ENCODE assay signal across 8 cellular contexts in the genomic region with DNA sequence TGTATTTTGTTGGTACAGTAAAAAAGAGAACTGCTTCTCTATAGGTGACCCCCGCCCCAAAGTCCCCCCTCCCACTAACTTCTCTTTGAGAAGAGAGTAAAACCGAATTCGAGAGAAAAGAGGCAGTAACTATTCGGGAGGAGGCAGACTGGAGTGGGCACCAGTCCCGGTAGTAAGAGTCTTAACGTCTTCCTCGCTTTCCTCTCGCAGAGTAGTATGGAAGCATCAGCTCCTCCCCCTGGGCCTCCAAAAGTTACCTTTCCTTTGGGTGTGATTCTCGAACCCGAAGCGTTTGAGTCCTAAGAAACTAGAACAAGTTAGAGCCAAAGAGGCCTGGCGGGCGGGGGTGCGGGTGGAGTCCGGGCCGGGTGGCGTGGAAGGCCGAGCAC. TPM values are rescaled to one million over a fixed set of nuclear protein-coding genes. Genes with fewer than 3 reads are reported as not detected.
DNase-seq lines count a peak whose midpoint lies in the region; ATAC-seq and TF ChIP-seq lines count a peak whose summit lies in the region.

No MANE protein-coding gene starts in this region.

- dilution Hi-C loops in IMR-90 (cut with HindIII; ENCODE audit: low sequenced_read_pairs, unreplicated experiment), result no loop called here

- in situ Hi-C loops in IMR-90 (cut with MboI; ENCODE audit: low sequenced_read_pairs), result no loop called here

- H3K27ac Mint-ChIP-seq in central memory CD8-positive, alpha-beta T cell (ENCODE audit: low read depth), result no peak overlapping the region

- peak overlapping the region; percentile 57; the same call in 1 of the 2 replicates for H2BK20ac ChIP-seq in IMR-90 (ENCODE audit: low read depth, low read length)

- H2AFZ ChIP-seq in IMR-90 (replicated peaks; ENCODE audit: low read length, poor library complexity), result peak overlapping the region; percentile 90

- H4K91ac ChIP-seq in IMR-90 (ENCODE audit: insufficient read depth, low read depth, low read length), result peak overlapping the region; percentile 88

- no peaks in the 10 kb centered on the region for H3K9me3 ChIP-seq in IMR-90 (ENCODE audit: control insufficient read depth, insufficient read depth, low read length)
- H3K9me3 ChIP-seq in mononuclear cell (ENCODE audit: low read depth, low read length), result no peaks in the 10 kb centered on the region
- no peaks in the 10 kb centered on the region for H3K9me3 ChIP-seq in vagina

- H4K20me1 ChIP-seq in IMR-90 (ENCODE audit: insufficient read depth, low read length), result peaks cover 22% of the 10 kb centered on the region

- H3K79me1 ChIP-seq in IMR-90 (ENCODE audit: low read depth in 1 of 2, low read length in 2 of 2), result peaks cover 23 to 42% of the 10 kb centered on the region in 2 experiments

- no peak for TF ChIP-seq RAD21 in IMR-90 (IDR thresholded peaks at IDR 0.05; ENCODE audit: low read length)

- peak overlapping the region; percentile 97 for H2AK9ac ChIP-seq in IMR-90 (replicated peaks; ENCODE audit: low read depth, low read length, poor library complexity)

- TF ChIP-seq CTCF in IMR-90 (conservative IDR thresholded peaks at IDR 0.05; ENCODE audit: low read depth, low read length), result no peak
- no peak for TF ChIP-seq CTCF in vagina (IDR thresholded peaks at IDR 0.05)

- no peaks in the 10 kb centered on the region for H3K9me3 Mint-ChIP-seq in central memory CD8-positive, alpha-beta T cell

- peak overlapping the region; percentile 82 for H3K4ac ChIP-seq in IMR-90 (ENCODE audit: low read depth, low read length)

- peak overlapping the region; percentile 98 for H3K27ac ChIP-seq in IMR-90 (ENCODE audit: insufficient read depth, low read length)
- H3K27ac ChIP-seq in vagina, result peak overlapping the region; percentile 95

- peaks cover 8% of the 10 kb centered on the region for H3K9me1 ChIP-seq in IMR-90 (ENCODE audit: insufficient read depth, low read length)

- peak overlapping the region; percentile 92 for H3K18ac ChIP-seq in IMR-90 (ENCODE audit: low read depth, low read length)

- H3K4me1 Mint-ChIP-seq in central memory CD8-positive, alpha-beta T cell, result peaks cover 11% of the 10 kb centered on the region

- DNase-seq in DMS114 treated with DMSO at 0.1 percent for 48 hours (lab: John Stamatoyannopoulos, UW; ENCODE audit: unreplicated experiment), result peak; percentile 76
- DNase-seq in IMR-90, result no peak
- peak in 1 of 2 donors; percentile 17 for DNase-seq in central memory CD8-positive, alpha-beta T cell (ENCODE audit: low spot score in 2 of 2)
- DNase-seq in vagina (ENCODE audit: extremely low spot score in 2 of 2), result peak in 1 of 2 donors; percentile 91
- no peak for DNase-seq in RKO (ENCODE audit: low spot score)
- DNase-seq in KG1 (lab: John Stamatoyannopoulos, UW), result no peak

- peak overlapping the region; percentile 87 for H3K14ac ChIP-seq in IMR-90 (replicated peaks; ENCODE audit: low read depth, low read length)

- peaks cover 2% of the 10 kb centered on the region for H3K36me3 Mint-ChIP-seq in central memory CD8-positive, alpha-beta T cell (ENCODE audit: insufficient read depth)

- peaks cover 7% of the 10 kb centered on the region for H3K4me1 ChIP-seq in IMR-90 (ENCODE audit: control insufficient read depth, insufficient read depth, low read length)
- peaks cover 52% of the 10 kb centered on the region for H3K4me1 ChIP-seq in mononuclear cell (ENCODE audit: insufficient read depth, low read length)
- peaks cover 52% of the 10 kb centered on the region for H3K4me1 ChIP-seq in vagina

- H3K27me3 ChIP-seq in IMR-90 (ENCODE audit: control insufficient read depth, insufficient read depth, low read length), result no peaks in the 10 kb centered on the region
- peaks cover 3% of the 10 kb centered on the region for H3K27me3 ChIP-seq in mononuclear cell (ENCODE audit: insufficient read depth, low read length)
- H3K27me3 ChIP-seq in vagina, result no peaks in the 10 kb centered on the region

- POLR2A ChIA-PET in IMR-90 (lab: Charles Lee; ENCODE audit: unreplicated experiment), result interaction anchor here (0.7 to 1.7 kb wide), 3 partner anchors 8 to 121 kb away, joined by 3 to 10 read pairs (median 7); no protein-coding TSS in a partner anchor

- CTCF ChIA-PET in IMR-90 (lab: Yijun Ruan, JAX), result interaction anchor here (2.2 kb wide), 1 partner anchor 83 kb away, joined by 7 read pairs; no protein-coding TSS in a partner anchor

- H2AK5ac ChIP-seq in IMR-90 (ENCODE audit: low read depth, low read length), result peak overlapping the region; percentile 94

- peak overlapping the region; percentile 78 for H3K23ac ChIP-seq in IMR-90 (ENCODE audit: low read depth, low read length)

- intact Hi-C loops in IMR-90 (cut with micrococcal nuclease), result loop anchor here (2.0 to 5.0 kb wide), 5 partner anchors 36 to 162 kb away; no protein-coding TSS in a partner anchor
- intact Hi-C loops in vagina (cut with DNase I), result no loop called here

- H3K4me3 Mint-ChIP-seq in central memory CD8-positive, alpha-beta T cell, result peak overlapping the region; percentile 77

- TF ChIP-seq POLR2A in IMR-90 (IDR thresholded peaks at IDR 0.05; ENCODE audit: low read depth, low read length) (no peak), vagina (IDR thresholded peaks at IDR 0.05) (no peak)

- peak overlapping the region; percentile 85 for H2BK5ac ChIP-seq in IMR-90 (ENCODE audit: low read depth, low read length, poor library complexity, severe bottlenecking)

- no TSS peak for BruUV-seq in IMR-90 (replicated peaks; lab: Mats Ljungman, UMichigan)

- no CpG with 5 or more reads among the region's 18 CpGs for WGBS in IMR-90 (ENCODE audit: extremely low coverage in 2 of 2, insufficient read length in 1 of 2), 2 experiments

- H3K4me2 ChIP-seq in IMR-90 (ENCODE audit: low read depth, low read length), result peak overlapping the region; percentile 93

- H4K5ac ChIP-seq in IMR-90 (ENCODE audit: low read depth, low read length), result peak overlapping the region; percentile 88

- peak overlapping the region; percentile 69 for H2BK120ac ChIP-seq in IMR-90 (ENCODE audit: low read depth, low read length)

- peaks cover 23% of the 10 kb centered on the region for H3K27me3 Mint-ChIP-seq in central memory CD8-positive, alpha-beta T cell

- H3K36me3 ChIP-seq in IMR-90 (ENCODE audit: control insufficient read depth, insufficient read depth, low read length) (no peaks in the 10 kb centered on the region), vagina (no peaks in the 10 kb centered on the region)

- peak overlapping the region; percentile 97; the same call in 1 of the 3 replicates for H2BK15ac ChIP-seq in IMR-90 (ENCODE audit: low read depth, low read length)

- H3K4me3 ChIP-seq in IMR-90 (ENCODE audit: insufficient read depth, low read depth, low read length) (peak overlapping the region; percentile 63), mononuclear cell (ENCODE audit: low read length) (peak overlapping the region; percentile 57), vagina (peak overlapping the region; percentile 77 to 89)

- peak overlapping the region; percentile 87 to 89 for H4K8ac ChIP-seq in IMR-90 (ENCODE audit: low read depth in 2 of 2, low read length in 2 of 2)

- H3K56ac ChIP-seq in IMR-90 (ENCODE audit: extremely low read depth, insufficient read depth, low read length), result peak overlapping the region; percentile 97

- peak overlapping the region; percentile 97 for H3K9ac ChIP-seq in IMR-90 (ENCODE audit: low read depth, low read length)

- ATAC-seq in IMR-90 (ENCODE audit: low read depth) (peak; percentile 30; the same call in 1 of the 2 replicates), HG02588 (IDR thresholded peaks at IDR 0.05; ENCODE audit: unreplicated experiment) (no peak)
- peak; percentile 41 for ATAC-seq in central memory CD8-positive, alpha-beta T cell (replicated peaks; ENCODE audit: extremely low read depth, poor library complexity, severe bottlenecking)

TF ChIP-seq in IMR-90, 13 proteins besides CTCF, POLR2A, EP300 and RAD21:
- no peak for TF ChIP-seq FOS (IDR thresholded peaks at IDR 0.05; ENCODE audit: low read depth, low read length)
- TF ChIP-seq MAZ (IDR thresholded peaks at IDR 0.05; ENCODE audit: borderline replicate concordance, low read depth, low read length), result no peak
- TF ChIP-seq MAFK (IDR thresholded peaks at IDR 0.05; ENCODE audit: low read depth, low read length), result no peak
- no peak for TF ChIP-seq RCOR1 (IDR thresholded peaks at IDR 0.05; ENCODE audit: insufficient replicate concordance, low read length)
TF ChIP-seq in IMR-90: peak in this region for 0.

RNA-seq across cellular contexts. Expression of a gene that starts 0.4 kb away (rescaled TPM):
- 132 and 154 TPM in 2 replicates for total RNA-seq in IMR-90 (2012; rRNA removed)
- 43.9 and 48.0 TPM in 2 replicates for polyA plus RNA-seq in IMR-90 (2012; rRNA removed)
- 19.3 and 19.7 TPM in 2 replicates for polyA plus RNA-seq in IMR-90 (2012; cell fraction: cytosol; rRNA removed)
- 23.4 and 39.5 TPM in 2 replicates for polyA plus RNA-seq in IMR-90 (2012; cell fraction: nucleus; rRNA removed; ENCODE audit: low replicate concordance)
- total RNA-seq in mononuclear cell, result 98.8 TPM
- total RNA-seq in vagina, result 33.1 TPM
